In genomic region chr12:120642086-120642485, GRCh38 we compare ENCODE assay signal across 11 cellular contexts. TPM values are rescaled to one million over a fixed set of nuclear protein-coding genes. Genes with fewer than 3 reads are reported as not detected.
DNase-seq lines count a peak whose midpoint lies in the region; ATAC-seq and TF ChIP-seq lines count a peak whose summit lies in the region.
"Had no signal": no experiment of that assay in that cellular context is flagged by ENCODE, and none has a peak within 500 bp of the region (broad histone marks: within the 10 kb centered on the region; RNA-seq: fewer than 3 reads in every experiment).

No MANE protein-coding gene starts in this region.

- no peak for ATAC-seq in CD4-positive, CD25-positive, alpha-beta regulatory T cell (ENCODE audit: low read depth in 2 of 2)
- ATAC-seq in naive thymus-derived CD4-positive, alpha-beta T cell = no peak

- peaks cover 3 to 15% (median 7%) of the 10 kb centered on the region in 4 donors for H3K4me1 Mint-ChIP-seq in CD4-positive, CD25-positive, alpha-beta regulatory T cell
- H3K4me1 Mint-ChIP-seq in Calu3 (ENCODE audit: low read depth, unreplicated experiment) = peaks cover 13% of the 10 kb centered on the region
- H3K4me1 Mint-ChIP-seq in naive thymus-derived CD4-positive, alpha-beta T cell = peaks cover 4 to 14% (median 10%) of the 10 kb centered on the region in 7 donors

- H3K4me3 ChIP-seq in CD4-positive, CD25-positive, alpha-beta regulatory T cell (ENCODE audit: low read depth, low read length) = no peak overlapping the region
- H3K4me3 ChIP-seq in naive thymus-derived CD4-positive, alpha-beta T cell (ENCODE audit: low read length) = no peak overlapping the region
- no peak overlapping the region for H3K4me3 ChIP-seq in adrenal gland
- H3K4me3 ChIP-seq in tibial artery = no peak overlapping the region
- H3K4me3 ChIP-seq in MG63 = no peak overlapping the region
- H3K4me3 ChIP-seq: SJSA1 had no signal

- BruUV-seq in Calu3 (replicated peaks; lab: Mats Ljungman, UMichigan) = no TSS peak

- peaks cover 14% of the 10 kb centered on the region for H3K4me1 ChIP-seq in CD4-positive, CD25-positive, alpha-beta regulatory T cell (ENCODE audit: control insufficient read depth, insufficient read depth, low read length, poor library complexity, severe bottlenecking)
- peaks cover 4 to 8% of the 10 kb centered on the region in 2 donors for H3K4me1 ChIP-seq in naive thymus-derived CD4-positive, alpha-beta T cell (ENCODE audit: control insufficient read depth in 2 of 2, insufficient read depth in 2 of 2, low read length in 2 of 2)
- peaks cover 8 to 13% of the 10 kb centered on the region in 2 donors for H3K4me1 ChIP-seq in adrenal gland (replicated peaks in 1 of 2)
- peaks cover 0 to 20% (median 15%) of the 10 kb centered on the region in 4 donors for H3K4me1 ChIP-seq in tibial artery

- no peak overlapping the region for H3K27ac Mint-ChIP-seq in CD4-positive, CD25-positive, alpha-beta regulatory T cell
- no peak overlapping the region for H3K27ac Mint-ChIP-seq in Calu3 (ENCODE audit: unreplicated experiment)
- H3K27ac Mint-ChIP-seq in naive thymus-derived CD4-positive, alpha-beta T cell = no peak overlapping the region

- no peak overlapping the region for H3K27ac ChIP-seq in CD4-positive, CD25-positive, alpha-beta regulatory T cell (ENCODE audit: insufficient read depth, low read length, poor library complexity, severe bottlenecking)
- H3K27ac ChIP-seq in angular gyrus (ENCODE audit: low read depth, low read length) (peak overlapping the region; percentile 82), adrenal gland (no peak overlapping the region), tibial artery (no peak overlapping the region)
- H3K27ac ChIP-seq in naive thymus-derived CD4-positive, alpha-beta T cell (ENCODE audit: low read depth, low read length) = no peak overlapping the region
- H3K27ac ChIP-seq: SJSA1 had no signal

- H3K27me3 ChIP-seq in CD4-positive, CD25-positive, alpha-beta regulatory T cell (ENCODE audit: control insufficient read depth, insufficient read depth, low read length) = peaks cover 42% of the 10 kb centered on the region
- H3K27me3 ChIP-seq in naive thymus-derived CD4-positive, alpha-beta T cell (ENCODE audit: control insufficient read depth in 2 of 2, insufficient read depth in 2 of 2, low read length in 2 of 2) = peaks cover 19 to 26% of the 10 kb centered on the region in 2 donors
- peaks cover 11% of the 10 kb centered on the region for H3K27me3 ChIP-seq in adrenal gland
- H3K27me3 ChIP-seq in tibial artery = peaks cover 0 to 79% of the 10 kb centered on the region in 2 donors
- peaks cover 19% of the 10 kb centered on the region for H3K27me3 ChIP-seq in MG63

- DNase-seq in CD4-positive, CD25-positive, alpha-beta regulatory T cell = no peak
- DNase-seq in Calu3 = no peak
- DNase-seq in naive thymus-derived CD4-positive, alpha-beta T cell = no peak
- DNase-seq in adrenal gland = no peak
- DNase-seq in OCI-M1 (lab: John Stamatoyannopoulos, UW) = no peak
- DNase-seq in tibial artery = no peak
- no peak for DNase-seq in MG63
- DNase-seq: NCI-H1417, NCI-H526 treated with DMSO at 0.1 percent for 48 hours had no signal

- H3K4me3 Mint-ChIP-seq in CD4-positive, CD25-positive, alpha-beta regulatory T cell = peak overlapping the region; percentile 52 to 89 (median 79)
- H3K4me3 Mint-ChIP-seq in Calu3 (ENCODE audit: low read depth, unreplicated experiment) = peak overlapping the region; percentile 71
- H3K4me3 Mint-ChIP-seq in naive thymus-derived CD4-positive, alpha-beta T cell = peak overlapping the region in 7 of 10 donors; percentile 8 to 84 (median 72)

- WGBS in adrenal gland, 4 donors = 78 to 89% (median 81%) methylated on average over 7 to 8 of the region's 8 CpGs

- no peaks in the 10 kb centered on the region for H3K9me3 ChIP-seq in CD4-positive, CD25-positive, alpha-beta regulatory T cell (ENCODE audit: control insufficient read depth in 2 of 2, low read length in 2 of 2)
- no peaks in the 10 kb centered on the region for H3K9me3 ChIP-seq in naive thymus-derived CD4-positive, alpha-beta T cell (ENCODE audit: control insufficient read depth in 2 of 3, low read length in 3 of 3)
- H3K9me3 ChIP-seq in adrenal gland (replicated peaks in 1 of 3) = no peaks in the 10 kb centered on the region
- no peaks in the 10 kb centered on the region for H3K9me3 ChIP-seq in tibial artery
- no peaks in the 10 kb centered on the region for H3K9me3 ChIP-seq in MG63
- H3K9me3 ChIP-seq: SJSA1 had no signal

- CTCF ChIA-PET in Calu3 (lab: Charles Lee) = interaction anchor here (0.6 to 2.0 kb wide), 2 partner anchors 61 to 441 kb away, joined by 3 to 8 read pairs; partner anchors contain the start of gene POP5
- CTCF ChIA-PET in naive thymus-derived CD4-positive, alpha-beta T cell (lab: Charles Lee) = interaction anchor here (0.6 kb wide), 1 partner anchor 217 kb away, joined by 3 read pairs; no protein-coding TSS in a partner anchor

- no peak for TF ChIP-seq POLR2A in adrenal gland (IDR thresholded peaks at IDR 0.05)

- POLR2A ChIA-PET in naive thymus-derived CD4-positive, alpha-beta T cell (lab: Charles Lee) = no interaction called here

- no peaks in the 10 kb centered on the region for H3K36me3 ChIP-seq in CD4-positive, CD25-positive, alpha-beta regulatory T cell (ENCODE audit: control insufficient read depth, insufficient read depth, low read length)
- no peaks in the 10 kb centered on the region for H3K36me3 ChIP-seq in naive thymus-derived CD4-positive, alpha-beta T cell (ENCODE audit: control insufficient read depth in 2 of 3, insufficient read depth in 3 of 3, low read length in 3 of 3)
- H3K36me3 ChIP-seq in adrenal gland (replicated peaks in 1 of 2) (no peaks in the 10 kb centered on the region), tibial artery (no peaks in the 10 kb centered on the region), MG63 (no peaks in the 10 kb centered on the region)
- H3K36me3 ChIP-seq: SJSA1 had no signal

- no peak for TF ChIP-seq CTCF in Calu3 (IDR thresholded peaks at IDR 0.05; ENCODE audit: unreplicated experiment)
- TF ChIP-seq CTCF in adrenal gland (IDR thresholded peaks at IDR 0.05) = no peak
- TF ChIP-seq CTCF in tibial artery (IDR thresholded peaks at IDR 0.05) = no peak

- intact Hi-C loops in Calu3 (cut with micrococcal nuclease; ENCODE audit: unreplicated experiment) (no loop called here), adrenal gland (cut with DNase I) (loop anchor here (10.0 kb wide), 1 partner anchor 333 kb away; the partner anchor contains the start of gene HNF1A (in 2 of the 2)), tibial artery (cut with DNase I; ENCODE audit: low total_unique reads) (loop anchor here (10.0 kb wide), 1 partner anchor 333 kb away; the partner anchor contains the start of gene HNF1A)
- intact Hi-C loops in naive thymus-derived CD4-positive, alpha-beta T cell (cut with micrococcal nuclease) = loop anchor here (5.0 to 10.0 kb wide), 2 partner anchors 213 to 260 kb away; partner anchors contain the start of gene SPPL3 (in 1 of the 2)

- peaks cover 0 to 2% (median 0%) of the 10 kb centered on the region in 7 donors for H3K9me3 Mint-ChIP-seq in CD4-positive, CD25-positive, alpha-beta regulatory T cell
- no peaks in the 10 kb centered on the region for H3K9me3 Mint-ChIP-seq in Calu3 (ENCODE audit: low read depth, unreplicated experiment)
- H3K9me3 Mint-ChIP-seq in naive thymus-derived CD4-positive, alpha-beta T cell = no peaks in the 10 kb centered on the region

- peaks cover 68% of the 10 kb centered on the region for H3K27me3 Mint-ChIP-seq in CD4-positive, CD25-positive, alpha-beta regulatory T cell
- peaks cover 61% of the 10 kb centered on the region for H3K27me3 Mint-ChIP-seq in Calu3 (ENCODE audit: unreplicated experiment)
- peaks cover 46 to 76% (median 52%) of the 10 kb centered on the region in 5 donors for H3K27me3 Mint-ChIP-seq in naive thymus-derived CD4-positive, alpha-beta T cell

- H3K36me3 Mint-ChIP-seq in CD4-positive, CD25-positive, alpha-beta regulatory T cell = no peaks in the 10 kb centered on the region
- H3K36me3 Mint-ChIP-seq in Calu3 (ENCODE audit: insufficient read depth, unreplicated experiment) = peaks cover 6% of the 10 kb centered on the region
- H3K36me3 Mint-ChIP-seq in naive thymus-derived CD4-positive, alpha-beta T cell = peaks cover 0 to 4% (median 0%) of the 10 kb centered on the region in 5 donors

RNA-seq across cellular contexts. Expression of gene CABP1, which starts 1.7 kb away (rescaled TPM):
- not detected for total RNA-seq in CD4-positive, CD25-positive, alpha-beta regulatory T cell
- not detected for polyA plus RNA-seq in CD4-positive, CD25-positive, alpha-beta regulatory T cell
- total RNA-seq in Calu3 (2022) = 0.14 and 0.98 TPM in 2 replicates
- total RNA-seq in naive thymus-derived CD4-positive, alpha-beta T cell = under 1 TPM in 1 of 5 experiments, not detected in 4; 0.24 TPM
- not detected for polyA plus RNA-seq in naive thymus-derived CD4-positive, alpha-beta T cell
- 1 to 10 TPM in 6 of 8 donors, under 1 TPM in 1, not detected in 1; 0.42 to 3.9 (median 2.1) TPM for total RNA-seq in adrenal gland
- polyA plus RNA-seq in adrenal gland = 1 to 10 TPM; 2.3 to 5.1 (median 2.9) TPM
- total RNA-seq in MG63 (2014; rRNA removed; shearing (Covaris generic); ENCODE audit: low replicate concordance) = not detected in 2 replicates
- total RNA-seq: SJSA1 had no signal

RNA-seq across cellular contexts. Expression of gene MLEC, which starts 44.9 kb away (rescaled TPM):
- 28.2 TPM for total RNA-seq in CD4-positive, CD25-positive, alpha-beta regulatory T cell
- polyA plus RNA-seq in CD4-positive, CD25-positive, alpha-beta regulatory T cell = 10 to 100 TPM; 41.0 to 61.4 (median 44.7) TPM
- 268 and 290 TPM in 2 replicates for total RNA-seq in Calu3 (2022)
- total RNA-seq in naive thymus-derived CD4-positive, alpha-beta T cell = 100 to 1,000 TPM in 1 of 5 experiments, 10 to 100 TPM in 4; 27.6 to 132 (median 57.6) TPM
- 10 to 100 TPM; 24.5 to 41.6 TPM for polyA plus RNA-seq in naive thymus-derived CD4-positive, alpha-beta T cell
- 100 to 1,000 TPM; 210 to 555 (median 303) TPM for total RNA-seq in adrenal gland
- 100 to 1,000 TPM in 1 of 3 donors, 10 to 100 TPM in 2; 68.3 to 286 (median 90.0) TPM for polyA plus RNA-seq in adrenal gland
- 128 and 143 TPM in 2 replicates for total RNA-seq in MG63 (2014; rRNA removed; shearing (Covaris generic); ENCODE audit: low replicate concordance)
